3 cellular contexts compared by ENCODE assay signal in the genomic region with DNA sequence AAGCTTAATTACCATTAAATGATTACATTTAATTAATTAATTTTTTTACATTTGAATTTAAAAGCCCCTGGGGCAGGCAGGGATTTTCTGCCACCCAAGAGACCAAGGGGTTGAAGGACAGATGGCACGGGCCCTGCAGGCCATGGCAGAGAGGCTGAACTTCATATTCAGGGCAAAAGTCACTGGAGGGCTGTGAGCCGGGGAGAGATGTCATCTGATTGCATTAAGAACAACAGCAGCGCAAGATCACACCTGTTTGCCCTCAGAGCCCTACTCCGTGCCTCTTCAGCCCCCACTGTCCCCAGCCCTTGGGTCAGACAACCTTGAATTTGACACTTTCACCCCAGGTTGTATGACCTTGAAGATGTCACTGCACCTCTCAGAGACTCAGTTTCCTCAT. TPM values are rescaled to one million over a fixed set of nuclear protein-coding genes. Genes with fewer than 3 reads are reported as not detected.
"Had no signal": no experiment of that assay in that cellular context is flagged by ENCODE, and none has a peak within 500 bp of the region (broad histone marks: within the 10 kb centered on the region; RNA-seq: fewer than 3 reads in every experiment).

No MANE protein-coding gene starts in this region.

RNA-seq across cellular contexts. Expression of a gene that starts 55.7 kb away (rescaled TPM):
- total RNA-seq: mammary epithelial cell; naive thymus-derived CD8-positive, alpha-beta T cell had no signal
- polyA plus RNA-seq: immature natural killer cell had no signal
